In the genomic region with DNA sequence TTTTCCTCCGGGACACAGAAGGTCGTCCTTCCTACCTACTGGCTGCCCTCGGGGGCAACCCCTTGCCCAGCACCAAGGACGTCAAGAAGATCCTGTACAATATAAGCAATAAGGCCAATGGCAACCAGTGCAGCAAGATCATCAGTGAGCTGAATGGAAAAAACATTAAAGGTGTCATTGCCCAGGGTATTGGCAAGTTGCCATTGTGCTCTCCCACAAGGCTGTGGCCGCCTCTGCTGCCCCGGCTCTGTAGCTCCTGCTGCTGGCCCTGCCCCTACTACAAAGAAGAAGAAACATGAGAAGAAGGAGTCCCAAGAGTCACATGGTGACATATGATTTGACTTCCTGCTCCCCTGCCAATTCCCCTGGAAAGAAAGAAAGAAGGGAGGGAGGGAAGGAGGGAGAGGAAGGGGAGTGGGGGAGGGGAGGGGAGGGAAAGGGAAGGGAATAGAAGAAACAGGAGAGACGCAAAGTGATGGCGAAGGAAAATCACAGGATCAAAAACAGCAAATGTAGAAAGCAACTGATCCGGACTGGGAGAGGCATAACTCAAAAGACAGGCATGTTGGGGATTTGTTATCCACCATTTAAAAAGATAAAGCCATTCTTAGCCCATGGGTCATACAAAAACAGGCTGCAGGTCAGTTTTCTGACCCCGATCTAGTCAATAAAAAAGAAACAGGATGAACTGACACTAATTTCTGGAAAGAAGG, we compare ENCODE assay signal across 9 cellular contexts.
A peak's percentile ranks its signal among the peaks of the same experiment; 100 is the strongest.
DNase-seq lines count a peak whose midpoint lies in the region; ATAC-seq, FAIRE-seq and TF ChIP-seq lines count a peak whose summit lies in the region.
"Had no signal": no experiment of that assay in that cellular context is flagged by ENCODE, and none has a peak within 500 bp of the region (broad histone marks: within the 10 kb centered on the region; RNA-seq: fewer than 3 reads in every experiment).

No MANE protein-coding gene starts in this region.

- peaks cover 12% of the 10 kb centered on the region for H3K9me3 ChIP-seq in CD8-positive, alpha-beta T cell (ENCODE audit: low read length)
- no peaks in the 10 kb centered on the region for H3K9me3 ChIP-seq in SJCRH30 (replicated peaks)
- peaks cover 0 to 86% (median 51%) of the 10 kb centered on the region in 8 donors for H3K9me3 ChIP-seq in spleen

- WGBS in spleen, 5 donors, result 44 to 56% (median 47%) methylated on average over 10 of the region's 10 CpGs

- peaks cover 43% of the 10 kb centered on the region for H3K36me3 Mint-ChIP-seq in CD8-positive, alpha-beta T cell

- ATAC-seq in CD8-positive, alpha-beta T cell, result no peak
- ATAC-seq in HG03039 (IDR thresholded peaks at IDR 0.05; ENCODE audit: unreplicated experiment), result no peak
- no peak for ATAC-seq in HG03521 (IDR thresholded peaks at IDR 0.05; ENCODE audit: unreplicated experiment)

- intact Hi-C loops in CD8-positive, alpha-beta T cell (cut with DNase I, micrococcal nuclease), result loop anchor here (2.0 to 10.0 kb wide), 8 partner anchors 23 to 241 kb away; partner anchors contain the start of genes AMN1 (in 1 of the 2), ETFBKMT (in 1 of the 2) and RESF1 (in 1 of the 2)
- intact Hi-C loops in spleen (cut with DNase I; ENCODE audit: low total_unique reads), result no loop called here

- peak overlapping the region; percentile 2 for H3K27ac ChIP-seq in CD8-positive, alpha-beta T cell (ENCODE audit: low read depth, low read length)
- H3K27ac ChIP-seq in SJCRH30 (no peak overlapping the region), spleen (peak overlapping the region; percentile 85 to 98 (median 96))

- POLR2A ChIA-PET in CD8-positive, alpha-beta T cell (lab: Charles Lee), result interaction anchor here (0.7 to 1.0 kb wide), 2 partner anchors 53 to 61 kb away, joined by 3 to 5 read pairs; partner anchors contain the start of gene RESF1

- H3K27me3 Mint-ChIP-seq in CD8-positive, alpha-beta T cell (ENCODE audit: low read depth), result no peaks in the 10 kb centered on the region

- peak overlapping the region; percentile 45 for H3K4me3 Mint-ChIP-seq in CD8-positive, alpha-beta T cell

- peaks cover 57% of the 10 kb centered on the region for H3K4me1 ChIP-seq in CD8-positive, alpha-beta T cell (ENCODE audit: insufficient read depth, low read length)
- peaks cover 3% of the 10 kb centered on the region; the same call in 1 of the 2 replicates for H3K4me1 ChIP-seq in SJCRH30
- H3K4me1 ChIP-seq in spleen, result peaks cover 13 to 60% (median 37%) of the 10 kb centered on the region in 6 donors

- no peak for TF ChIP-seq POLR2A in spleen (IDR thresholded peaks at IDR 0.05)

- H3K4me1 Mint-ChIP-seq in CD8-positive, alpha-beta T cell (ENCODE audit: low read depth), result peaks cover 49% of the 10 kb centered on the region

- H3K27ac Mint-ChIP-seq in CD8-positive, alpha-beta T cell, result peak overlapping the region; percentile 96

- peaks cover 30% of the 10 kb centered on the region for H3K9me3 Mint-ChIP-seq in CD8-positive, alpha-beta T cell

- CTCF ChIA-PET in CD8-positive, alpha-beta T cell (lab: Charles Lee), result interaction anchor here (1.0 to 2.1 kb wide), 3 partner anchors 26 to 239 kb away, joined by 4 to 5 read pairs (median 4); partner anchors contain the start of gene ETFBKMT

- H3K36me3 ChIP-seq in CD8-positive, alpha-beta T cell (ENCODE audit: insufficient read depth, low read length), result no peaks in the 10 kb centered on the region
- H3K36me3 ChIP-seq in SJCRH30 (no peaks in the 10 kb centered on the region), spleen (no peaks in the 10 kb centered on the region)

- no peak for TF ChIP-seq CTCF in CD8-positive, alpha-beta T cell (IDR thresholded peaks at IDR 0.05)
- TF ChIP-seq CTCF in fibroblast of pulmonary artery (IDR thresholded peaks at IDR 0.05; ENCODE audit: low read length, missing control alignments) (no peak), spleen (IDR thresholded peaks at IDR 0.05 in 8 of 11, conservative IDR thresholded peaks at IDR 0.05 in 3 of 11) (no peak)

- H3K27me3 ChIP-seq in CD8-positive, alpha-beta T cell (ENCODE audit: insufficient read depth, low read length), result no peaks in the 10 kb centered on the region
- no peaks in the 10 kb centered on the region for H3K27me3 ChIP-seq in SJCRH30
- no peaks in the 10 kb centered on the region for H3K27me3 ChIP-seq in spleen (replicated peaks in 1 of 7)

- peak overlapping the region; percentile 4 for H3K4me3 ChIP-seq in CD8-positive, alpha-beta T cell (ENCODE audit: low read depth, low read length)
- H3K4me3 ChIP-seq in SJCRH30 (no peak overlapping the region), fibroblast of pulmonary artery (replicated peaks; ENCODE audit: low read depth, low read length) (no peak overlapping the region), spleen (peak overlapping the region in 1 of 8 donors; percentile 45)

- peak in 4 of 7 experiments; percentile 20 to 60 (median 34) for DNase-seq in CD8-positive, alpha-beta T cell
- DNase-seq in HTR-8/SVneo (ENCODE audit: insufficient read length, low spot score), result peak; percentile 22
- peak; percentile 67 to 81 for DNase-seq in SJCRH30
- peak; percentile 53 for DNase-seq in fibroblast of pulmonary artery (ENCODE audit: low read depth)
- DNase-seq in spleen, result peak; percentile 75
- no peak for DNase-seq in GM03348 (ENCODE audit: low spot score)

- FAIRE-seq in HTR-8/SVneo (lab: Jason Lieb, UNC), result no peak
- FAIRE-seq: colon had no signal
